Comparison of ENCODE assay signal across 19 cellular contexts in the genomic region with DNA sequence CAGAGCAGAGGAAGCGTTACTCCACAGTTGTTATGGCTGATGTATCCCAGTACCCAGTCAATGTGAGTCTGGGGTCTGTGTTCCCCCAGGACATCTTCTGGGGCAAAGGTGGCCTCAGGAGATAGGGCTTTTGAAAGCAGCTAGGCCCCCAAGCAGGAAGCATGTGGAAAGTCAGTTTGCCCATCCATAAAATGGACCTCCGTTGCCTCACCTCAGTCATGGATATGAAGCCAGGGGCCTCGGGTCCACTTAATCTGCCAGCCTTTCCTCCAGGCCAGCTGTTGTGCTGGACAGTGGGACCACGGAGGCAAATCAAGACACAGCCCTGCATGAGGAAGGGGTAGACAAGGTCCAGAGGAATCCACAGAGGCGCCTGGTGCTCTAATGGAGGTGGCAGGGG. TPM values are rescaled to one million over a fixed set of nuclear protein-coding genes. Genes with fewer than 3 reads are reported as not detected.
DNase-seq lines count a peak whose midpoint lies in the region; ATAC-seq and TF ChIP-seq lines count a peak whose summit lies in the region.
"Had no signal": no experiment of that assay in that cellular context is flagged by ENCODE, and none has a peak within 500 bp of the region (broad histone marks: within the 10 kb centered on the region; RNA-seq: fewer than 3 reads in every experiment).

No MANE protein-coding gene starts in this region.

- DNase-seq in 8988T (peak; percentile 10), Caco-2 (no peak), mesothelial cell of epicardium (ENCODE audit: low spot score in 2 of 2, unreplicated experiment in 2 of 2) (no peak), GF-D8 (lab: John Stamatoyannopoulos, UW) (no peak), kidney tubule cell (ENCODE audit: low spot score) (no peak), RPMI8226 (no peak), NCI-H2171 (lab: John Stamatoyannopoulos, UW) (no peak)
- no peak for DNase-seq in activated naive CD8-positive, alpha-beta T cell treated with anti-CD3 and anti-CD28 coated beads, Interleukin-2, amount 50 U/mL, for 24 hours
- DNase-seq: DND-41, foreskin fibroblast, GOT3, hippocampal formation, NCI-H1048, NCI-H2029 treated with DMSO at 0.1 percent for 48 hours, NCI-H446, sigmoid colon had no signal

- H3K4me1 Mint-ChIP-seq in Caco-2 (ENCODE audit: low read depth, unreplicated experiment) (peaks cover 30% of the 10 kb centered on the region), mesothelial cell of epicardium (peaks cover 42% of the 10 kb centered on the region)
- H3K4me1 Mint-ChIP-seq in activated naive CD8-positive, alpha-beta T cell treated with anti-CD3 and anti-CD28 coated beads, Interleukin-2, amount 50 U/mL, for 24 hours = peaks cover 25% of the 10 kb centered on the region

- CTCF ChIA-PET in Caco-2 (lab: Charles Lee) = no interaction called here

- no peaks in the 10 kb centered on the region for H3K9me3 Mint-ChIP-seq in Caco-2 (ENCODE audit: unreplicated experiment)
- no peaks in the 10 kb centered on the region for H3K9me3 Mint-ChIP-seq in activated naive CD8-positive, alpha-beta T cell treated with anti-CD3 and anti-CD28 coated beads, Interleukin-2, amount 50 U/mL, for 24 hours
- H3K9me3 Mint-ChIP-seq in mesothelial cell of epicardium = no peaks in the 10 kb centered on the region
- H3K9me3 Mint-ChIP-seq: dendritic cell treated with granulocyte-macrophage colony-stimulating factor and Interleukin-4, amounts not matched to agents 40 ng/mL and 50 ng/mL, for 4 days had no signal

- H3K36me3 ChIP-seq in Caco-2 (ENCODE audit: control insufficient read depth, insufficient read depth, low read length) = peaks cover 5% of the 10 kb centered on the region; the same call in 1 of the 2 replicates
- H3K36me3 ChIP-seq: sigmoid colon had no signal

- H3K27me3 Mint-ChIP-seq in Caco-2 (ENCODE audit: insufficient read depth, unreplicated experiment) (no peaks in the 10 kb centered on the region), mesothelial cell of epicardium (ENCODE audit: low read depth) (peaks cover 63% of the 10 kb centered on the region)
- peaks cover 53% of the 10 kb centered on the region for H3K27me3 Mint-ChIP-seq in activated naive CD8-positive, alpha-beta T cell treated with anti-CD3 and anti-CD28 coated beads, Interleukin-2, amount 50 U/mL, for 24 hours

- no TSS peak for BruUV-seq in Caco-2 (replicated peaks; lab: Mats Ljungman, UMichigan)

- ATAC-seq in activated naive CD8-positive, alpha-beta T cell treated with anti-CD3 and anti-CD28 coated beads, Interleukin-2, amount 50 U/mL, for 24 hours = no peak

- peak overlapping the region; percentile 94 for H3K27ac Mint-ChIP-seq in Caco-2 (ENCODE audit: unreplicated experiment)
- peak overlapping the region; percentile 31 for H3K27ac Mint-ChIP-seq in activated naive CD8-positive, alpha-beta T cell treated with anti-CD3 and anti-CD28 coated beads, Interleukin-2, amount 50 U/mL, for 24 hours
- peak overlapping the region; percentile 47 for H3K27ac Mint-ChIP-seq in mesothelial cell of epicardium
- H3K27ac Mint-ChIP-seq: dendritic cell treated with granulocyte-macrophage colony-stimulating factor and Interleukin-4, amounts not matched to agents 40 ng/mL and 50 ng/mL, for 4 days had no signal

- intact Hi-C loops in Caco-2 (cut with micrococcal nuclease; ENCODE audit: unreplicated experiment) = no loop called here

- no peaks in the 10 kb centered on the region for H3K9me3 ChIP-seq in Caco-2
- H3K9me3 ChIP-seq: sigmoid colon had no signal

- POLR2A ChIA-PET in Caco-2 (lab: Charles Lee) = no interaction called here

- peaks cover 25% of the 10 kb centered on the region for H3K4me1 ChIP-seq in Caco-2

- peaks cover 56% of the 10 kb centered on the region for H3K36me3 Mint-ChIP-seq in Caco-2 (ENCODE audit: insufficient read depth, unreplicated experiment)
- H3K36me3 Mint-ChIP-seq in activated naive CD8-positive, alpha-beta T cell treated with anti-CD3 and anti-CD28 coated beads, Interleukin-2, amount 50 U/mL, for 24 hours (ENCODE audit: low read depth) = peaks cover 6% of the 10 kb centered on the region
- H3K36me3 Mint-ChIP-seq in mesothelial cell of epicardium = peaks cover 12% of the 10 kb centered on the region

- H3K4me3 ChIP-seq in Caco-2 (ENCODE audit: low read depth, low read length) = no peak overlapping the region
- H3K4me3 ChIP-seq: lung, sigmoid colon had no signal

- TF ChIP-seq CTCF in Caco-2 (IDR thresholded peaks at IDR 0.05; ENCODE audit: insufficient read depth in 1 of 2, low read depth in 1 of 2, low read length in 1 of 2, severe bottlenecking in 1 of 2, unreplicated experiment in 1 of 2) (no peak), mesothelial cell of epicardium (IDR thresholded peaks at IDR 0.05; ENCODE audit: unreplicated experiment) (no peak)

- no peaks in the 10 kb centered on the region for H3K27me3 ChIP-seq in Caco-2 (replicated peaks; ENCODE audit: control insufficient read depth, insufficient read depth, low read length)

- peak overlapping the region; percentile 93 for H3K4me3 Mint-ChIP-seq in Caco-2 (ENCODE audit: unreplicated experiment)
- peak overlapping the region; percentile 46 for H3K4me3 Mint-ChIP-seq in activated naive CD8-positive, alpha-beta T cell treated with anti-CD3 and anti-CD28 coated beads, Interleukin-2, amount 50 U/mL, for 24 hours
- peak overlapping the region; percentile 27 for H3K4me3 Mint-ChIP-seq in mesothelial cell of epicardium
- H3K4me3 Mint-ChIP-seq: dendritic cell treated with granulocyte-macrophage colony-stimulating factor and Interleukin-4, amounts not matched to agents 40 ng/mL and 50 ng/mL, for 4 days had no signal

RNA-seq across cellular contexts. Expression of a gene that starts 3.3 kb away (rescaled TPM):
- total RNA-seq in Caco-2 (2022) = 135 and 141 TPM in 2 replicates
- 375 to 425 TPM (median 396 TPM) in 3 replicates for total RNA-seq in mesothelial cell of epicardium

RNA-seq across cellular contexts. Expression of a gene that starts 16.0 kb away (rescaled TPM):
- total RNA-seq in Caco-2 (2022) = 43.3 and 49.8 TPM in 2 replicates
- 81.0 to 88.6 TPM (median 85.7 TPM) in 3 replicates for total RNA-seq in mesothelial cell of epicardium

RNA-seq across cellular contexts. Expression of a gene that starts 38.4 kb away (rescaled TPM):
- total RNA-seq in Caco-2 (2022) (104 TPM in 2 replicates), mesothelial cell of epicardium (100 to 111 TPM (median 109 TPM) in 3 replicates)

RNA-seq across cellular contexts. Expression of a gene that starts 40.9 kb away (rescaled TPM):
- not detected in 2 replicates for total RNA-seq in Caco-2 (2022)
- 0.78 to 1.4 TPM (median 1.4 TPM) in 3 replicates for total RNA-seq in mesothelial cell of epicardium
- total RNA-seq: activated CD8-positive, alpha-beta memory T cell treated with anti-CD3 and anti-CD28 coated beads for 36 hours had no signal

Comparison
In these comparisons a context has a peak if more than half of its experiments do, and no peak if none do; other contexts are left out.
1. H3K27ac Mint-ChIP-seq: peak in every context shown above with its lines; median percentile 94 in Caco-2; 47 in mesothelial cell of epicardium; 31 in activated naive CD8-positive, alpha-beta T cell treated with anti-CD3 and anti-CD28 coated beads, Interleukin-2, amount 50 U/mL, for 24 hours.
2. H3K4me3 Mint-ChIP-seq: peak in every context shown above with its lines; median percentile 93 in Caco-2; 46 in activated naive CD8-positive, alpha-beta T cell treated with anti-CD3 and anti-CD28 coated beads, Interleukin-2, amount 50 U/mL, for 24 hours; 27 in mesothelial cell of epicardium.